Comparison of ENCODE assay signal across 1 cellular context in genomic region chr17:43598359-43599045, GRCh38.
TF ChIP-seq lines count a peak whose summit lies in the region.

No MANE protein-coding gene starts in this region.

TF ChIP-seq in IMR-90, 13 proteins besides CTCF, POLR2A, EP300 and RAD21:
- no peak for TF ChIP-seq RCOR1 (IDR thresholded peaks at IDR 0.05; ENCODE audit: insufficient replicate concordance, low read length)
- TF ChIP-seq RFX5 (IDR thresholded peaks at IDR 0.05; ENCODE audit: low read depth, low read length) = no peak
- no peak for TF ChIP-seq BHLHE40 (IDR thresholded peaks at IDR 0.05; ENCODE audit: low read depth, low read length)
- TF ChIP-seq USF2 (IDR thresholded peaks at IDR 0.05; ENCODE audit: low read depth, low read length) = no peak
- no peak for TF ChIP-seq MAZ (IDR thresholded peaks at IDR 0.05; ENCODE audit: borderline replicate concordance, low read depth, low read length)
- no peak for TF ChIP-seq CEBPB (IDR thresholded peaks at IDR 0.05; ENCODE audit: low read depth, low read length)
- TF ChIP-seq MAFK (IDR thresholded peaks at IDR 0.05; ENCODE audit: low read depth, low read length) = no peak
- TF ChIP-seq CHD1 (IDR thresholded peaks at IDR 0.05; ENCODE audit: low read depth, low read length) = no peak
- no peak for TF ChIP-seq ELK1 (IDR thresholded peaks at IDR 0.05; ENCODE audit: borderline replicate concordance, low read depth, low read length)
- no peak for TF ChIP-seq FOS (IDR thresholded peaks at IDR 0.05; ENCODE audit: low read depth, low read length)
- no peak for TF ChIP-seq MXI1 (IDR thresholded peaks at IDR 0.05; ENCODE audit: borderline replicate concordance, low read depth, low read length)
- no peak for TF ChIP-seq NFE2L2 (IDR thresholded peaks at IDR 0.05; ENCODE audit: low read depth, low read length)
- TF ChIP-seq SMC3 (IDR thresholded peaks at IDR 0.05; ENCODE audit: low read depth, low read length) = no peak
